ENCODE assay signal across 12 cellular contexts in the genomic region with DNA sequence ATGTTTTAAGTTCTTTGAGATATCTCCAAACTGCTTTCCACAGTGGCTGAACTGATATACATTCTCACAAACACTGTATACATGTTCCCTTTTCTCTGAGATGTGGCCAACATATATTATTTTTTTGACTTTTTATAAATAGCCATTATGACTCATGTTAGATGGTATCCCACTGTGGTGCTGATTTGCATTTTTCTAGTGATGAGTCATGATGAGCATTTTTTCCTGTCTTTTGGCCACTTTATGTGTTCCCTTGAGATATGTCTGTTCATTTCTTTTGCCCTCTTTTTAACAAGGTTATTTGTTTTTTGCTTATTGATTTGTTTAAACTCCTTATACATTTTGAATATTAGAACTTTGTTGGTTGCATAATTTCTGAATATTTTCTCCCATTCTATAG.
DNase-seq lines count a peak whose midpoint lies in the region; ATAC-seq and TF ChIP-seq lines count a peak whose summit lies in the region.
"Had no signal": no experiment of that assay in that cellular context is flagged by ENCODE, and none has a peak within 500 bp of the region (broad histone marks: within the 10 kb centered on the region; RNA-seq: fewer than 3 reads in every experiment).

No MANE protein-coding gene starts in this region.

- H3K9me3 Mint-ChIP-seq in WTC11 = peaks cover 22% of the 10 kb centered on the region

- peak; percentile 87 for ATAC-seq in GM18858 (IDR thresholded peaks at IDR 0.05; ENCODE audit: unreplicated experiment)
- no peak for ATAC-seq in WTC11

- 0 out of 2 replicates have a peak, but pooled peaks cover 7% of the 10 kb centered on the region for H3K36me3 Mint-ChIP-seq in WTC11

- no peaks in the 10 kb centered on the region for H3K27me3 Mint-ChIP-seq in WTC11 (ENCODE audit: low read depth)

- H3K27me3 ChIP-seq in brain microvascular endothelial cell (replicated peaks) = no peaks in the 10 kb centered on the region

- no peaks in the 10 kb centered on the region for H3K4me1 Mint-ChIP-seq in WTC11

- H3K27ac ChIP-seq in brain microvascular endothelial cell = no peak overlapping the region
- H3K27ac ChIP-seq: coronary artery had no signal

- POLR2A ChIA-PET in WTC11 (lab: Charles Lee) = no interaction called here

- DNase-seq in LHCN-M2 (ENCODE audit: low read depth) (peak; percentile 72), brain microvascular endothelial cell (peak; percentile 77), non-pigmented ciliary epithelial cell (ENCODE audit: low read depth) (peak; percentile 54), WTC11 (ENCODE audit: low spot score) (no peak), NCI-H1092 (lab: John Stamatoyannopoulos, UW) (no peak), G401 (ENCODE audit: low spot score) (no peak)
- no peak for DNase-seq in stimulated activated CD8-positive, alpha-beta memory T cell treated with anti-CD3 and anti-CD28 coated beads, Interleukin-4, amount 100 ng/mL, for 48 hours
- DNase-seq: activated CD8-positive, alpha-beta memory T cell treated with anti-CD3 and anti-CD28 coated beads, Interleukin-2, amount 50 U/mL, for 48 hours; NCI-H2171 treated with DMSO at 0.1 percent for 48 hours had no signal

- in situ Hi-C loops in brain microvascular endothelial cell (cut with HindIII; ENCODE audit: low pct_ligation_motif_present, low sequenced_read_pairs) (no loop called here), G401 (cut with HindIII; ENCODE audit: low sequenced_read_pairs) (no loop called here)

- H3K27ac Mint-ChIP-seq in WTC11 = no peak overlapping the region
- H3K27ac Mint-ChIP-seq: T-helper 1 cell treated with Interleukin-12 subunit alpha and Interleukin-12 subunit beta and Interleukin-4 antibody, amounts not matched to agents 30 μg/mL and 1 μg/mL, for 36 hours had no signal

- no peaks in the 10 kb centered on the region for H3K36me3 ChIP-seq in brain microvascular endothelial cell (replicated peaks)

- no peak overlapping the region for H3K4me3 Mint-ChIP-seq in WTC11
- H3K4me3 Mint-ChIP-seq: T-helper 1 cell treated with Interleukin-12 subunit alpha and Interleukin-12 subunit beta and Interleukin-4 antibody, amounts not matched to agents 30 μg/mL and 1 μg/mL, for 36 hours had no signal

- TF ChIP-seq CTCF in brain microvascular endothelial cell (IDR thresholded peaks at IDR 0.05; ENCODE audit: low read depth, low read length, missing control alignments) = no peak
- TF ChIP-seq CTCF in WTC11 (IDR thresholded peaks at IDR 0.05) = no peak

- no peak overlapping the region for H3K4me3 ChIP-seq in brain microvascular endothelial cell (ENCODE audit: low read depth, low read length)
- H3K4me3 ChIP-seq: coronary artery had no signal

- CTCF ChIA-PET in WTC11 (lab: Charles Lee) = no interaction called here

TF ChIP-seq in WTC11, 78 proteins besides CTCF, POLR2A, EP300 and RAD21:
- TF ChIP-seq, protein P1, sequence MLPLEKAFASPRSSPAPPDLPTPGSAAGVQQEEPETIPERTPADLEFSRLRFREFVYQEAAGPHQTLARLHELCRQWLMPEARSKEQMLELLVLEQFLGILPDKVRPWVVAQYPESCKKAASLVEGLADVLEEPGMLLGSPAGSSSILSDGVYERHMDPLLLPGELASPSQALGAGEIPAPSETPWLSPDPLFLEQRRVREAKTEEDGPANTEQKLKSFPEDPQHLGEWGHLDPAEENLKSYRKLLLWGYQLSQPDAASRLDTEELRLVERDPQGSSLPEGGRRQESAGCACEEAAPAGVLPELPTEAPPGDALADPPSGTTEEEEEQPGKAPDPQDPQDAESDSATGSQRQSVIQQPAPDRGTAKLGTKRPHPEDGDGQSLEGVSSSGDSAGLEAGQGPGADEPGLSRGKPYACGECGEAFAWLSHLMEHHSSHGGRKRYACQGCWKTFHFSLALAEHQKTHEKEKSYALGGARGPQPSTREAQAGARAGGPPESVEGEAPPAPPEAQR (CRISPR knock-in tag; IDR thresholded peaks at IDR 0.05) = no peak

Comparison
In these comparisons a context has a peak if more than half of its experiments do, and no peak if none do; other contexts are left out.
1. DNase-seq: peak in LHCN-M2 (single experiment), brain microvascular endothelial cell (single experiment) and non-pigmented ciliary epithelial cell (single experiment); none in WTC11 (single experiment), stimulated activated CD8-positive, alpha-beta memory T cell treated with anti-CD3 and anti-CD28 coated beads, Interleukin-4, amount 100 ng/mL, for 48 hours (single experiment), NCI-H1092 (single experiment) and G401 (single experiment).